ENCODE assay signal across 21 cellular contexts in the genomic region with DNA sequence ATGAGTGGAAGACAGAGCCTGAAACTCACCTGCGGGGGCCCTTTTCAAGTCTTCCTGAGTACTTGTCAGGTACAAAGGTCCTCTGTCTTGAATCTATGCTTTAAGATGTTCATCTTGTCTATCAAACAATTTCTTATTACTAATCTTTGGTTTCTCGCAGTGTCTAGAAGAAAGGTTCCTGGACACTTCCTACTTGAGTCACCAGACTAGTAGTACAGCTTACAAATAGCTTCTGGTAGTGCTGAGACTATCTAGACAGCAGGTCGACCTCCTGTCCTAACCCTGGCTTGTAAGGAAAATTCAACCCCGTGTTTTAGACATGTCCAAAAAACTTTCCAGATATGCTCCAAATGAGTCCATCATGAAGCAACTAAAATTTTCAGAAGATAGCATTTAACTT. TPM values are rescaled to one million over a fixed set of nuclear protein-coding genes. Genes with fewer than 3 reads are reported as not detected.
DNase-seq lines count a peak whose midpoint lies in the region; ATAC-seq, FAIRE-seq and TF ChIP-seq lines count a peak whose summit lies in the region.
"Had no signal": no experiment of that assay in that cellular context is flagged by ENCODE, and none has a peak within 500 bp of the region (broad histone marks: within the 10 kb centered on the region; RNA-seq: fewer than 3 reads in every experiment).

No MANE protein-coding gene starts in this region.

- intact Hi-C loops in left ventricle myocardium superior (cut with micrococcal nuclease) (no loop called here), Right ventricle myocardium inferior (cut with DNase I) (no loop called here), mucosa of descending colon (cut with DNase I, micrococcal nuclease) (no loop called here)

- H3K27ac Mint-ChIP-seq in T-cell, result peak overlapping the region; percentile 8 to 47
- peak overlapping the region in 5 of 6 donors; percentile 22 to 69 (median 44) for H3K27ac Mint-ChIP-seq in immature natural killer cell
- H3K27ac Mint-ChIP-seq: H9 had no signal

- no peak overlapping the region for H3K4me3 ChIP-seq in mucosa of descending colon

- H3K27me3 Mint-ChIP-seq in T-cell, result no peaks in the 10 kb centered on the region
- H3K27me3 Mint-ChIP-seq in immature natural killer cell (ENCODE audit: low read depth in 3 of 3), result peaks cover 0 to 1% (median 0%) of the 10 kb centered on the region in 3 donors

- DNase-seq in left ventricle myocardium superior (no peak), Right ventricle myocardium inferior (ENCODE audit: missing footprints) (no peak), T-cell (no peak), immature natural killer cell (no peak), D721Med (ENCODE audit: insufficient read length, low spot score) (no peak), mucosa of descending colon (no peak)
- DNase-seq: ACHN, AML-193, DMS79, H9, IMR-90, Kasumi-1, NCI-H1417 treated with DMSO at 0.1 percent for 48 hours, NCI-H2029, NCI-H2171, NCI-H446, NCI-H69, SHP77 had no signal

- POLR2A ChIA-PET in T-cell (lab: Charles Lee), result no interaction called here

- FAIRE-seq in D721Med (lab: Jason Lieb, UNC), result no peak
- FAIRE-seq: RCC 7860 had no signal

- H3K9me3 Mint-ChIP-seq in T-cell (no peaks in the 10 kb centered on the region), immature natural killer cell (no peaks in the 10 kb centered on the region)
- H3K9me3 Mint-ChIP-seq: CD14-positive monocyte, H9 had no signal

- H3K4me1 ChIP-seq in mucosa of descending colon (ENCODE audit: low read depth), result no peaks in the 10 kb centered on the region

- H3K4me3 Mint-ChIP-seq in T-cell (no peak overlapping the region), immature natural killer cell (no peak overlapping the region)
- H3K4me3 Mint-ChIP-seq: CD14-positive monocyte, H9 had no signal

- peaks cover 57 to 65% (median 61%) of the 10 kb centered on the region in 3 donors for H3K4me1 Mint-ChIP-seq in T-cell
- H3K4me1 Mint-ChIP-seq in immature natural killer cell, result peaks cover 55 to 80% of the 10 kb centered on the region in 2 donors
- H3K4me1 Mint-ChIP-seq: H9 had no signal

- ATAC-seq in left ventricle myocardium superior (peak; percentile 15), Right ventricle myocardium inferior (no peak), T-cell (replicated peaks in 1 of 4) (no peak), HG02938 (IDR thresholded peaks at IDR 0.05; ENCODE audit: unreplicated experiment) (no peak), mucosa of descending colon (no peak)

- H3K36me3 Mint-ChIP-seq in T-cell (peaks cover 9% of the 10 kb centered on the region), immature natural killer cell (peaks cover 0 to 3% (median 0%) of the 10 kb centered on the region in 3 donors)

- H3K36me3 ChIP-seq in mucosa of descending colon (ENCODE audit: low read depth), result no peaks in the 10 kb centered on the region

- H3K9me3 ChIP-seq in mucosa of descending colon, result no peaks in the 10 kb centered on the region

- CTCF ChIA-PET in T-cell (lab: Charles Lee), result no interaction called here

- TF ChIP-seq CTCF in D721Med (IDR thresholded peaks at IDR 0.05; ENCODE audit: insufficient read depth, missing control alignments) (no peak), mucosa of descending colon (IDR thresholded peaks at IDR 0.05) (no peak)

RNA-seq across cellular contexts. Expression of a gene that starts 11.2 kb away (rescaled TPM):
- total RNA-seq in left ventricle myocardium superior (17.2 TPM), Right ventricle myocardium inferior (11.9 TPM), T-cell (10 to 100 TPM; 40.2 to 67.6 (median 43.7) TPM), mucosa of descending colon (10 to 100 TPM; 28.9 to 46.4 (median 43.3) TPM)
- polyA plus RNA-seq in immature natural killer cell, result 10 to 100 TPM in 1 of 3 donors, 1 to 10 TPM in 2; 3.8 to 14.8 (median 4.3) TPM
